In the genomic region with DNA sequence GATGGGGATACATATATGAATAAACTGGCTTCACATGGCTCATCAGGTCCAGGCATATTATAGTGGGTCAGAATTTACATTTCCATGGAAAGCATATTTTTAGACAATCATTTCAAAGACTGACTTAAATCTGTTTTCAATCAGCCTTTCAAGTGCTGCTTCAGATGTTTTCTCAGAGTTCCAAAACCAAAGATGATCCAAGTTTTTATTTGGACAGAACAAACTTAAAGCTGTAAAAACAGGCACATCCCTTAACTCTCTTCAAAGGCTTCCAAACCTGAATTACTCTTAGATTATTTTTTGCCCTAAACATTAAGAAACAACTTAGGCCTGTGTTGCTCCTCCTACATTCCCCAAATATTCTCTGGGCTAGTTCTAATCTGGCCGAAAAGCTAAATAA, we compare ENCODE assay signal across 23 cellular contexts.
"Had no signal": no experiment of that assay in that cellular context is flagged by ENCODE, and none has a peak within 500 bp of the region (broad histone marks: within the 10 kb centered on the region; RNA-seq: fewer than 3 reads in every experiment).

No MANE protein-coding gene starts in this region.

- H3K4me1 ChIP-seq: gastroesophageal sphincter, heart left ventricle, right atrium auricular region, spleen, tibial nerve had no signal

- H3K4me3 ChIP-seq: gastroesophageal sphincter, heart left ventricle, right atrium auricular region, spleen, tibial nerve had no signal

- DNase-seq: activated CD4-positive, alpha-beta memory T cell treated with anti-CD3 and anti-CD28 coated beads, Interleukin-2, amount 10 ng/mL, durations not matched to agents 7 days and 5 days; activated CD4-positive, alpha-beta T cell treated with anti-CD3 and anti-CD28 coated beads, Interleukin-2, amount 10 ng/mL, durations not matched to agents 7 days and 5 days; activated CD4-positive, CD25-positive, alpha-beta regulatory T cell treated with anti-CD3 and anti-CD28 coated beads, Interleukin-2, amount 50 U/mL, for 72 hours; activated gamma-delta T cell treated with Interleukin-2 at 50 U/mL for 16 hours; activated naive CD4-positive, alpha-beta T cell treated with anti-CD3 and anti-CD28 coated beads, Interleukin-2, amount 50 U/mL, for 16 hours; activated T-cell treated with anti-CD3 and anti-CD28 coated beads, Interleukin-2, amount 50 U/mL, for 4 hours; amygdala; heart left ventricle; hypothalamus; immature natural killer cell; kidney; left colon; midbrain; naive thymus-derived CD4-positive, alpha-beta T cell; nucleus accumbens; spleen; stimulated activated naive CD4-positive, alpha-beta T cell treated with Interleukin-2 at 50 U/mL for 16 hours; T-helper 2 cell had no signal

- H3K27me3 ChIP-seq: gastroesophageal sphincter, heart left ventricle, right atrium auricular region, spleen, tibial nerve had no signal

- H3K36me3 ChIP-seq: gastroesophageal sphincter, heart left ventricle, right atrium auricular region, spleen, tibial nerve had no signal

- H3K9me3 ChIP-seq: gastroesophageal sphincter, heart left ventricle, right atrium auricular region, spleen, tibial nerve had no signal

- H3K27ac ChIP-seq: gastroesophageal sphincter, heart left ventricle, right atrium auricular region, spleen, tibial nerve had no signal

- ATAC-seq: activated T-cell treated with anti-CD3 and anti-CD28 coated beads, Interleukin-2, amount 50 U/mL, for 4 hours; activated T-helper 17 cell treated with anti-CD3 and anti-CD28 coated beads, Interleukin-2, amount 50 U/mL, for 72 hours; esophagus mucosa; gastroesophageal sphincter; heart left ventricle; left colon; naive thymus-derived CD4-positive, alpha-beta T cell had no signal
